ENCODE assay signal across 10 cellular contexts in genomic region chr12:5556033-5556614, GRCh38.
DNase-seq lines count a peak whose midpoint lies in the region; ATAC-seq and TF ChIP-seq lines count a peak whose summit lies in the region.
"Had no signal": no experiment of that assay in that cellular context is flagged by ENCODE, and none has a peak within 500 bp of the region (broad histone marks: within the 10 kb centered on the region; RNA-seq: fewer than 3 reads in every experiment).

No MANE protein-coding gene starts in this region.

- TF ChIP-seq CTCF in C4-2B (conservative IDR thresholded peaks at IDR 0.05), result peak; percentile 84
- TF ChIP-seq CTCF in GM12873 (IDR thresholded peaks at IDR 0.05; ENCODE audit: insufficient read depth, low read depth, low read length, missing control alignments), result peak; percentile 61
- 0 out of 2 replicates have a peak, but pooled peaks have one; percentile 6 for TF ChIP-seq CTCF in RWPE1 (conservative IDR thresholded peaks at IDR 0.05; ENCODE audit: low read depth)

- H3K27ac ChIP-seq in C4-2B (no peak overlapping the region), RWPE1 (no peak overlapping the region)
- H3K27ac ChIP-seq: SJSA1 had no signal

- DNase-seq in RWPE1 (ENCODE audit: low spot score), result no peak
- peak; percentile 74 for DNase-seq in iPS-NIHi11 (ENCODE audit: low spot score)
- no peak for DNase-seq in NCI-H446 treated with DMSO at 0.1 percent for 48 hours (lab: John Stamatoyannopoulos, UW)
- no peak for DNase-seq in GF-D8 (lab: John Stamatoyannopoulos, UW)
- no peak for DNase-seq in stimulated activated naive CD4-positive, alpha-beta T cell treated with Interleukin-2 at 50 U/mL for 16 hours (lab: John Stamatoyannopoulos, UW)
- DNase-seq: activated naive CD4-positive, alpha-beta T cell had no signal

- CTCF ChIA-PET in RWPE1 (lab: Yijun Ruan, JAX), result no interaction called here

- ATAC-seq in GM19467 (IDR thresholded peaks at IDR 0.05; ENCODE audit: unreplicated experiment), result no peak

- POLR2A ChIA-PET in RWPE1 (lab: Yijun Ruan, JAX; ENCODE audit: low non-redundant PET), result no interaction called here

Comparison
In these comparisons a context has a peak if more than half of its experiments do, and no peak if none do; other contexts are left out.
1. CTCF ChIP-seq: peak in every context shown above with its lines; median percentile 84 in C4-2B; 61 in GM12873; 6 in RWPE1.